1 cellular context compared by ENCODE assay signal in the genomic region with DNA sequence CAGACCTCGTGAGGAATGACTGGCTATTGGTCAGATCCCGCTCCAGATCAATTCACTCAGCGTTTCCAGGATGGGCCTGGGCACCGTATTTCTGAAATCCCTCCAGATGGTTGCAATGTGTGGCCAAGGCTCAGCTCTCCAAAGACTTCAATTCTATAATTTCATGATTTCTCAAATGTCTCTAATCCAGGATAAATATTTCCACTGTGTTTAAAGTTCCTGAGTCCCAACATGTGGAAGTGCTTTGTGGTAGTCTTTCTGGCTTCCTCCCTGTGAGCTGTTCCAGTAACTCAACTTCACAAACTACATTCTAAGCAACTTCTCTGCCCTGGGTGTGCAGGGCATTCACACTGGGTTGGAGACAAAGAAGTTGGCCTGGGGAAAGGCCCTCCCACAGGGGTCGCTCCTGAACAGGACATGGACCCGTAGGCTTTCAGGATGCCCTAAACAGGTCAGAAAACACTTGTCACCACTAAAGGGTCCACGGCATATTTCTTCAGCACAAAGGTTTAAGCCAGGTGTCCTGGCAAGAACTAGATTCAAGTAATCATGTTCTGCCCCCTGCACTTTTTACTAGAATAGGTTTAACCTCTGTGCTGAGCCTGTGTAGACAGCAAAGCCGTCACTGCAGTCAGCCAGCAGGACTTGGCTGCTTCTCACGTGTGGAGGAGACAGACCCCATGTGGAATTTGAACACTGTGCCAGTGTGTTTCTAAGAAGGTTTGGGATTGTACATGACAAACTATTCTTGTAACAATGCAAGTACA.
TF ChIP-seq lines count a peak whose summit lies in the region.

No MANE protein-coding gene starts in this region.

TF ChIP-seq in GM23338, 12 proteins besides CTCF, POLR2A, EP300 and RAD21 (continued from another document):
- TF ChIP-seq JUNB (IDR thresholded peaks at IDR 0.05; ENCODE audit: unreplicated experiment), result no peak
TF ChIP-seq in GM23338: peak in this region for 0.
